ENCODE assay signal across 1 cellular context in genomic region chr20:49219091-49219923, GRCh38.
TF ChIP-seq lines count a peak whose summit lies in the region.

Gene DDX27, plus strand, starts transcription at chr20:49219416. Its CDS starts 33 bp downstream, at chr20:49219449.

TF ChIP-seq in HepG2, 621 proteins besides CTCF, POLR2A, EP300 and RAD21 (continued from another document and continues in another):
- TF ChIP-seq ZBTB39 (CRISPR knock-in tag; IDR thresholded peaks at IDR 0.05) = no peak
- no peak for TF ChIP-seq MBD4 (IDR thresholded peaks at IDR 0.05; ENCODE audit: borderline replicate concordance, low read length)
- no peak for TF ChIP-seq ZNF24 (IDR thresholded peaks at IDR 0.05)
- TF ChIP-seq ZNF235 (CRISPR knock-in tag; IDR thresholded peaks at IDR 0.05; ENCODE audit: borderline replicate concordance) = no peak
- TF ChIP-seq SYNCRIP (IDR thresholded peaks at IDR 0.05; ENCODE audit: insufficient read depth, low read depth, low read length) = no peak
- TF ChIP-seq ZFX (CRISPR knock-in tag; IDR thresholded peaks at IDR 0.05; ENCODE audit: low read depth) = peak; percentile 89
- no peak; the same call in none of the 2 replicates for TF ChIP-seq PPARG (CRISPR knock-in tag; conservative IDR thresholded peaks at IDR 0.05)
- no peak; the same call in 1 of the 2 replicates for TF ChIP-seq ZC3H4 (CRISPR knock-in tag; IDR thresholded peaks at IDR 0.05; ENCODE audit: borderline replicate concordance)
- no peak for TF ChIP-seq ZNF530 (CRISPR knock-in tag; IDR thresholded peaks at IDR 0.05; ENCODE audit: low read depth)
- peak; percentile 82 for TF ChIP-seq PATZ1 (CRISPR knock-in tag; IDR thresholded peaks at IDR 0.05)
- peak; percentile 94; the same call in 1 of the 2 replicates for TF ChIP-seq NFKB2 (CRISPR knock-in tag; IDR thresholded peaks at IDR 0.05; ENCODE audit: borderline replicate concordance)
- peak; percentile 98 for TF ChIP-seq ZNF124 (CRISPR knock-in tag; IDR thresholded peaks at IDR 0.05)
- TF ChIP-seq ZNF484 (CRISPR knock-in tag; IDR thresholded peaks at IDR 0.05; ENCODE audit: borderline replicate concordance, low read depth) = no peak
- no peak for TF ChIP-seq SNAPC4 (CRISPR knock-in tag; IDR thresholded peaks at IDR 0.05)
- no peak for TF ChIP-seq ZNF597 (CRISPR knock-in tag; IDR thresholded peaks at IDR 0.05)
- peak; percentile 93 for TF ChIP-seq ZNF713 (CRISPR knock-in tag; IDR thresholded peaks at IDR 0.05)
- TF ChIP-seq AHR (CRISPR knock-in tag; IDR thresholded peaks at IDR 0.05) = peak; percentile 78; the same call in 1 of the 2 replicates
- TF ChIP-seq SOX13 (IDR thresholded peaks at IDR 0.05) = 0 out of 2 replicates have a peak, but pooled peaks have one; percentile 24
- peak in 1 of 2 experiments; percentile 68; a peak in 2 of 4 replicates for TF ChIP-seq SOX13 (CRISPR knock-in tag; conservative IDR thresholded peaks at IDR 0.05 in 1 of 2, IDR thresholded peaks at IDR 0.05 in 1 of 2)
- TF ChIP-seq ZNF264 (CRISPR knock-in tag; IDR thresholded peaks at IDR 0.05) = no peak; the same call in 1 of the 2 replicates
- 0 out of 2 replicates have a peak, but pooled peaks have one; percentile 29 for TF ChIP-seq HOXA7 (CRISPR knock-in tag; IDR thresholded peaks at IDR 0.05)
- TF ChIP-seq BORCS8-MEF2B (CRISPR knock-in tag; IDR thresholded peaks at IDR 0.05) = no peak; the same call in 1 of the 2 replicates
- peak; percentile 35; the same call in 1 of the 2 replicates for TF ChIP-seq ARID3A (IDR thresholded peaks at IDR 0.05; ENCODE audit: low read depth, low read length)
- no peak for TF ChIP-seq RFX1 (IDR thresholded peaks at IDR 0.05)
- peak; percentile 90 for TF ChIP-seq ZNF225 (CRISPR knock-in tag; IDR thresholded peaks at IDR 0.05)
- 0 out of 2 replicates have a peak, but pooled peaks have one; percentile 26 for TF ChIP-seq POLR2AphosphoS2 (IDR thresholded peaks at IDR 0.05; ENCODE audit: low read depth, low read length)
- TF ChIP-seq ZMAT3 (CRISPR knock-in tag; conservative IDR thresholded peaks at IDR 0.05) = peak; percentile 87
- peak; percentile 83 for TF ChIP-seq ZNF331 (CRISPR knock-in tag; IDR thresholded peaks at IDR 0.05)
- no peak for TF ChIP-seq ZNF512 (CRISPR knock-in tag; IDR thresholded peaks at IDR 0.05)
- TF ChIP-seq ZNF142 (CRISPR knock-in tag; IDR thresholded peaks at IDR 0.05) = no peak
- TF ChIP-seq ZNF337 (CRISPR knock-in tag; IDR thresholded peaks at IDR 0.05; ENCODE audit: borderline replicate concordance, low read depth) = peak; percentile 92
- no peak for TF ChIP-seq ZNF672 (CRISPR knock-in tag; IDR thresholded peaks at IDR 0.05)
- TF ChIP-seq CREM (IDR thresholded peaks at IDR 0.05) = peak; percentile 98
- peak; percentile 69; the same call in 1 of the 2 replicates for TF ChIP-seq CREM (CRISPR knock-in tag; IDR thresholded peaks at IDR 0.05)
- peak; percentile 89 for TF ChIP-seq PITX1 (CRISPR knock-in tag; IDR thresholded peaks at IDR 0.05)
- peak; percentile 95 for TF ChIP-seq SALL2 (CRISPR knock-in tag; IDR thresholded peaks at IDR 0.05)
